In genomic region chr12:40263616-40264409, GRCh38 we compare ENCODE assay signal across 19 cellular contexts. TPM values are rescaled to one million over a fixed set of nuclear protein-coding genes. Genes with fewer than 3 reads are reported as not detected.
A peak's percentile ranks its signal among the peaks of the same experiment; 100 is the strongest.
DNase-seq lines count a peak whose midpoint lies in the region; ATAC-seq and TF ChIP-seq lines count a peak whose summit lies in the region.
"Had no signal": no experiment of that assay in that cellular context is flagged by ENCODE, and none has a peak within 500 bp of the region (broad histone marks: within the 10 kb centered on the region; RNA-seq: fewer than 3 reads in every experiment).

No MANE protein-coding gene starts in this region.

- H3K27me3 ChIP-seq in right atrium auricular region: no peaks in the 10 kb centered on the region
- H3K27me3 ChIP-seq: cardiac muscle cell had no signal

- TF ChIP-seq CTCF in OCI-LY7 (conservative IDR thresholded peaks at IDR 0.05; ENCODE audit: low read length) (no peak), right atrium auricular region (IDR thresholded peaks at IDR 0.05) (no peak)

- DNase-seq in CD1c-positive myeloid dendritic cell (ENCODE audit: extremely low spot score): peak; percentile 67
- DNase-seq in OCI-LY7 (ENCODE audit: low spot score): peak; percentile 33
- DNase-seq in globus pallidus (ENCODE audit: low spot score): peak; percentile 5
- DNase-seq in NCI-H82 treated with DMSO at 0.1 percent for 48 hours (lab: John Stamatoyannopoulos, UW; ENCODE audit: unreplicated experiment): no peak
- DNase-seq in immature natural killer cell: no peak
- no peak for DNase-seq in right atrium auricular region (ENCODE audit: low spot score)
- DNase-seq: activated CD4-positive, alpha-beta memory T cell treated with anti-CD3 and anti-CD28 coated beads for 36 hours; activated T-cell treated with anti-CD3 and anti-CD28 coated beads, Interleukin-2, amount 50 U/mL, for 72 hours; effector CD4-positive, alpha-beta T cell; left cardiac atrium; mucosa of descending colon; NCI-H226; occipital lobe; stimulated activated CD4-positive, alpha-beta T cell treated with anti-CD3 and anti-CD28 coated beads, Interleukin-4, amount 100 ng/mL, for 4 hours had no signal

- no peaks in the 10 kb centered on the region for H3K9me2 ChIP-seq in OCI-LY7 (ENCODE audit: insufficient read depth, low read length)

- peaks cover 45% of the 10 kb centered on the region for H3K4me1 ChIP-seq in OCI-LY7 (ENCODE audit: insufficient read depth, low read length, poor library complexity, severe bottlenecking)
- H3K4me1 ChIP-seq in right atrium auricular region: no peaks in the 10 kb centered on the region

- peak overlapping the region; percentile 61 for H3K4me2 ChIP-seq in OCI-LY7 (ENCODE audit: low read length)

- H3K36me3 Mint-ChIP-seq in immature natural killer cell: no peaks in the 10 kb centered on the region
- H3K36me3 Mint-ChIP-seq: activated CD4-positive, alpha-beta memory T cell treated with anti-CD3 and anti-CD28 coated beads for 36 hours had no signal

- H3K9me3 ChIP-seq in OCI-LY7 (ENCODE audit: low read length) (peaks cover 15% of the 10 kb centered on the region), right atrium auricular region (peaks cover 0 to 8% of the 10 kb centered on the region in 2 donors)
- H3K9me3 ChIP-seq: mucosa of descending colon had no signal

- CTCF ChIA-PET in OCI-LY7 (lab: Charles Lee; ENCODE audit: unreplicated experiment): interaction anchor here (0.9 kb wide), 1 partner anchor 14 kb away, joined by 3 read pairs; no protein-coding TSS in a partner anchor

- H2AFZ ChIP-seq in OCI-LY7 (ENCODE audit: low read length): peak overlapping the region; percentile 39; the same call in 1 of the 2 replicates

- H4K20me1 ChIP-seq in OCI-LY7 (ENCODE audit: insufficient read depth, low read length): no peaks in the 10 kb centered on the region

- no peak overlapping the region for H3K27ac Mint-ChIP-seq in immature natural killer cell
- H3K27ac Mint-ChIP-seq: activated CD4-positive, alpha-beta memory T cell treated with anti-CD3 and anti-CD28 coated beads for 36 hours; activated T-cell treated with anti-CD3 and anti-CD28 coated beads, Interleukin-2, amount 50 U/mL, for 72 hours had no signal

- H3K4me3 ChIP-seq in OCI-LY7 (ENCODE audit: low read depth, low read length, poor library complexity, severe bottlenecking): peak overlapping the region; percentile 24
- no peak overlapping the region for H3K4me3 ChIP-seq in right atrium auricular region
- H3K4me3 ChIP-seq: cardiac muscle cell, mucosa of descending colon, thoracic aorta had no signal

- intact Hi-C loops in OCI-LY7 (cut with micrococcal nuclease; ENCODE audit: unreplicated experiment): loop anchor here (5.0 kb wide), 1 partner anchor 48 kb away; no protein-coding TSS in a partner anchor

- peaks cover 0 to 4% (median 0%) of the 10 kb centered on the region in 3 donors for H3K27me3 Mint-ChIP-seq in immature natural killer cell (ENCODE audit: low read depth in 3 of 3)
- H3K27me3 Mint-ChIP-seq: activated CD4-positive, alpha-beta memory T cell treated with anti-CD3 and anti-CD28 coated beads for 36 hours had no signal

- no TSS peak for BruUV-seq in OCI-LY7 (replicated peaks; lab: Mats Ljungman, UMichigan)

- H3K27ac ChIP-seq in OCI-LY7 (ENCODE audit: low read depth, low read length, poor library complexity, severe bottlenecking): peak overlapping the region; percentile 92
- H3K27ac ChIP-seq in right atrium auricular region: no peak overlapping the region
- H3K27ac ChIP-seq: cardiac muscle cell, thoracic aorta had no signal

- H3K79me2 ChIP-seq in OCI-LY7 (ENCODE audit: insufficient read depth, low read depth, low read length): no peaks in the 10 kb centered on the region

- H3K36me3 ChIP-seq in OCI-LY7 (ENCODE audit: insufficient read depth, low read length) (peaks cover 46% of the 10 kb centered on the region), right atrium auricular region (peaks cover 7% of the 10 kb centered on the region)
- H3K36me3 ChIP-seq: cardiac muscle cell had no signal

- no peaks in the 10 kb centered on the region for H3K4me1 Mint-ChIP-seq in immature natural killer cell

- POLR2A ChIA-PET in OCI-LY7 (lab: Charles Lee): interaction anchor here (0.6 to 2.8 kb wide), 19 partner anchors 8 to 897 kb away, joined by 3 to 14 read pairs (median 4); partner anchors contain the start of genes LRRK2 and SLC2A13

- ATAC-seq in HG02852 (IDR thresholded peaks at IDR 0.05; ENCODE audit: unreplicated experiment): peak; percentile 31
- no peak for ATAC-seq in HG03139 (IDR thresholded peaks at IDR 0.05; ENCODE audit: unreplicated experiment)
- ATAC-seq: activated T-cell treated with anti-CD3 and anti-CD28 coated beads, Interleukin-2, amount 50 U/mL, for 72 hours; left cardiac atrium; mucosa of descending colon had no signal

- H3K9me3 Mint-ChIP-seq in immature natural killer cell: peaks cover 0 to 7% (median 3%) of the 10 kb centered on the region in 6 donors

- H3K4me3 Mint-ChIP-seq in immature natural killer cell: no peak overlapping the region
- H3K4me3 Mint-ChIP-seq: activated CD4-positive, alpha-beta memory T cell treated with anti-CD3 and anti-CD28 coated beads for 36 hours; activated T-cell treated with anti-CD3 and anti-CD28 coated beads, Interleukin-2, amount 50 U/mL, for 72 hours had no signal

RNA-seq across cellular contexts. Expression of gene LRRK2, which starts 39.0 kb away (rescaled TPM):
- total RNA-seq in OCI-LY7 (2014; rRNA removed; shearing (Covaris generic)): 5.9 and 10.1 TPM in 2 replicates
- total RNA-seq in OCI-LY7 (2022) (22.6 and 28.4 TPM in 2 replicates), right atrium auricular region (1 to 10 TPM; 7.1 to 8.6 TPM)
- under 1 TPM; 0.09 to 0.18 (median 0.17) TPM for polyA plus RNA-seq in immature natural killer cell
- total RNA-seq: activated T-cell treated with anti-CD3 and anti-CD28 coated beads, Interleukin-2, amount 50 U/mL, for 72 hours; G401 had no signal

Comparison
In these comparisons a context has a peak if more than half of its experiments do, and no peak if none do; other contexts are left out.
1. DNase-seq: peak in CD1c-positive myeloid dendritic cell (single experiment), OCI-LY7 (single experiment) and globus pallidus (single experiment); none in NCI-H82 treated with DMSO at 0.1 percent for 48 hours (single experiment), immature natural killer cell (0 of 3) and right atrium auricular region (single experiment).